ENCODE assay signal across 8 cellular contexts in the genomic region with DNA sequence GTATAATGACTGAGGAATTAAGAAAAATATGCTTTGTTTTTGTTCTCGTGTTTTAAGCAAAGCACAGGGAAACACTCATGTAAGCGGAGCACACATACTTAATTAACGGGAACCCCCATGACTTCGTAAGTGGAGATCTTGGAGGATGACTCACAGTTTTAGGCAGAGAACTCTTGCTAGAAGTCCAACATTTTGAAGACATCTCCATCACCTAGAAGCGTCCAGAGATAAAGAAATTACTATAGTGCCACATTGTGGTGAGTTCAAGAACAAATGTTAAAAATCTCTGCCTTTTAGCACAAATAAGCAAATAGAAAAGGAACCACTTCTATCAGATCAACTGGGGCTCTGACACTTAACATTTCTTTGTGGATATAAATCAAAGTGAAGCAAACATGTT.
DNase-seq lines count a peak whose midpoint lies in the region; ATAC-seq and TF ChIP-seq lines count a peak whose summit lies in the region.

No MANE protein-coding gene starts in this region.

- peak overlapping the region; percentile 10 for H3K9ac ChIP-seq in adipocyte (ENCODE audit: low read length)

- no peaks in the 10 kb centered on the region for H3K4me1 Mint-ChIP-seq in neural crest cell
- H3K4me1 Mint-ChIP-seq in activated T-cell treated with anti-CD3 and anti-CD28 coated beads, Interleukin-2, amount 50 U/mL, for 4 hours (ENCODE audit: low read depth): no peaks in the 10 kb centered on the region

- no peak overlapping the region for H3K27ac Mint-ChIP-seq in neural crest cell (ENCODE audit: unreplicated experiment)

- H3K27me3 ChIP-seq in adipocyte (replicated peaks; ENCODE audit: control insufficient read depth, insufficient read depth, low read length): no peaks in the 10 kb centered on the region

- ATAC-seq in GM18502 (IDR thresholded peaks at IDR 0.05; ENCODE audit: poor library complexity, unreplicated experiment): peak; percentile 65
- peak; percentile 84 for ATAC-seq in HG03342 (IDR thresholded peaks at IDR 0.05; ENCODE audit: unreplicated experiment)
- no peak for ATAC-seq in activated T-cell treated with anti-CD3 and anti-CD28 coated beads, Interleukin-2, amount 50 U/mL, for 4 hours

- H3K9me3 ChIP-seq in adipocyte (ENCODE audit: control insufficient read depth, low read length): no peaks in the 10 kb centered on the region

- H3K36me3 Mint-ChIP-seq in neural crest cell (ENCODE audit: low read depth): no peaks in the 10 kb centered on the region
- H3K36me3 Mint-ChIP-seq in activated T-cell treated with anti-CD3 and anti-CD28 coated beads, Interleukin-2, amount 50 U/mL, for 4 hours (ENCODE audit: insufficient read depth): no peaks in the 10 kb centered on the region

- H3K4me1 ChIP-seq in adipocyte (ENCODE audit: control insufficient read depth, insufficient read depth, low read length): peaks cover 17% of the 10 kb centered on the region

- peak; percentile 48 for TF ChIP-seq CTCF in neural crest cell (conservative IDR thresholded peaks at IDR 0.05)

- no peaks in the 10 kb centered on the region for H3K27me3 Mint-ChIP-seq in neural crest cell (ENCODE audit: low read depth)
- H3K27me3 Mint-ChIP-seq in activated T-cell treated with anti-CD3 and anti-CD28 coated beads, Interleukin-2, amount 50 U/mL, for 4 hours (ENCODE audit: low read depth): peaks cover 5% of the 10 kb centered on the region

- H3K36me3 ChIP-seq in adipocyte (ENCODE audit: control insufficient read depth, insufficient read depth, low read length, severe bottlenecking): no peaks in the 10 kb centered on the region

- H3K4me3 Mint-ChIP-seq in neural crest cell: no peak overlapping the region
- no peak overlapping the region for H3K4me3 Mint-ChIP-seq in activated T-cell treated with anti-CD3 and anti-CD28 coated beads, Interleukin-2, amount 50 U/mL, for 4 hours

- peak overlapping the region; percentile 20 for H3K4me3 ChIP-seq in adipocyte (ENCODE audit: low read length)

- peak; percentile 62 for DNase-seq in adipocyte (ENCODE audit: low read depth)
- no peak for DNase-seq in neural crest cell (ENCODE audit: low read depth, low spot score)
- DNase-seq in NCI-H187 (lab: John Stamatoyannopoulos, UW): no peak
- DNase-seq in nucleus accumbens (lab: John Stamatoyannopoulos, UW): no peak
- no peak for DNase-seq in activated T-cell treated with anti-CD3 and anti-CD28 coated beads, Interleukin-2, amount 50 U/mL, for 4 hours
- no peak for DNase-seq in 8988T

- H3K9me3 Mint-ChIP-seq in neural crest cell: peaks cover 3% of the 10 kb centered on the region
- H3K9me3 Mint-ChIP-seq in activated T-cell treated with anti-CD3 and anti-CD28 coated beads, Interleukin-2, amount 50 U/mL, for 4 hours: no peaks in the 10 kb centered on the region

Comparison
In these comparisons a context has a peak if more than half of its experiments do, and no peak if none do; other contexts are left out.
1. ATAC-seq: peak in GM18502 (single experiment) and HG03342 (single experiment); none in activated T-cell treated with anti-CD3 and anti-CD28 coated beads, Interleukin-2, amount 50 U/mL, for 4 hours (0 of 2).